In the genomic region with DNA sequence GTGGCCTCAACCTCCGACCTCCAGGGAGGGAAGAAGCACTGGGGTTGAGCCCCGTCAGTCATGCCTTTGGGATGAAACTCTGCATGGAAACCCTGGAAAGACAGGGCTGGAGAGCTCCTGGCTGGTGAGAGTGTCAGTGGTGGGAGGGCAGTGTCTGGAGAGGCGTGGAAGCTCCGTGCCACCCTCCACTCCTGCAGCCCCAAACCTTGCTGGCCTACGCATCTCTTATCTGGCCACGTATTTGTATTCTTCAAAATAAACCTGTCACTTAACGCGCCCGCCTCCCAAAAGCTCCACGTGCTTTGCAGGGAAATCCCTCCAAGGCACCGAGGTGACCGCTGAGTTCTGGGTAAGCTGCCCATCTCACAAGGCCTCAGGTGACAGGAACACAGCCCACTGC, we compare ENCODE assay signal across 26 cellular contexts.
"Had no signal": no experiment of that assay in that cellular context is flagged by ENCODE, and none has a peak within 500 bp of the region (broad histone marks: within the 10 kb centered on the region; RNA-seq: fewer than 3 reads in every experiment).

No MANE protein-coding gene starts in this region.

- ATAC-seq: foreskin keratinocyte; gastroesophageal sphincter; heart right ventricle; left cardiac atrium; left lung; naive thymus-derived CD4-positive, alpha-beta T cell; sciatic nerve; stimulated activated memory B cell treated with anti-CD40 and anti-IgM and Interleukin-4, amounts not matched to agents 10 μg/mL and 1 μg/mL and 100 μg/mL, for 72 hours had no signal

- H3K4me1 Mint-ChIP-seq: endodermal cell; stimulated activated memory B cell treated with anti-CD40 and anti-IgM and Interleukin-4, amounts not matched to agents 10 μg/mL and 1 μg/mL and 100 μg/mL, for 72 hours had no signal

- DNase-seq: colonic mucosa; endodermal cell; foreskin keratinocyte; heart right ventricle; hippocampal formation; left cardiac atrium; left lung; mesenchymal stem cell; midbrain; naive thymus-derived CD4-positive, alpha-beta T cell; stimulated activated CD4-positive, alpha-beta T cell treated with anti-CD3 and anti-CD28 coated beads, Interleukin-4, amount 100 ng/mL, for 4 hours; upper lobe of left lung; uterus had no signal

- H3K9me3 Mint-ChIP-seq: dendritic cell treated with granulocyte-macrophage colony-stimulating factor and Interleukin-4, amounts not matched to agents 40 ng/mL and 50 ng/mL, for 4 days; endodermal cell; naive thymus-derived CD4-positive, alpha-beta T cell; neural crest cell; stimulated activated memory B cell treated with anti-CD40 and anti-IgM and Interleukin-4, amounts not matched to agents 10 μg/mL and 1 μg/mL and 100 μg/mL, for 72 hours; stimulated activated naive CD8-positive, alpha-beta T cell treated with anti-CD3 and anti-CD28 coated beads, Interleukin-15, Interleukin-2, amounts not matched to agents 100 ng/mL and 50 ng/mL, for 24 hours had no signal

- H3K27ac ChIP-seq: colonic mucosa, epithelial cell of prostate, esophagus muscularis mucosa, foreskin keratinocyte, gastroesophageal sphincter, heart right ventricle, left lung, parathyroid adenoma, prostate gland, right atrium auricular region, thoracic aorta, tibial nerve, upper lobe of left lung, uterus had no signal

- H3K4me3 ChIP-seq: colonic mucosa, esophagus muscularis mucosa, gastroesophageal sphincter, heart right ventricle, left lung, prostate gland, right atrium auricular region, thoracic aorta, tibial nerve, upper lobe of left lung, uterus had no signal

- H3K36me3 ChIP-seq: colonic mucosa, esophagus muscularis mucosa, gastroesophageal sphincter, heart right ventricle, left lung, prostate gland, right atrium auricular region, thoracic aorta, tibial nerve, upper lobe of left lung, uterus had no signal

- H3K27ac Mint-ChIP-seq: dendritic cell treated with granulocyte-macrophage colony-stimulating factor and Interleukin-4, amounts not matched to agents 40 ng/mL and 50 ng/mL, for 4 days; endodermal cell; naive thymus-derived CD4-positive, alpha-beta T cell; stimulated activated memory B cell treated with anti-CD40 and anti-IgM and Interleukin-4, amounts not matched to agents 10 μg/mL and 1 μg/mL and 100 μg/mL, for 72 hours; stimulated activated naive CD8-positive, alpha-beta T cell treated with anti-CD3 and anti-CD28 coated beads, Interleukin-15, Interleukin-2, amounts not matched to agents 100 ng/mL and 50 ng/mL, for 24 hours had no signal

- H3K4me1 ChIP-seq: colonic mucosa, esophagus muscularis mucosa, foreskin keratinocyte, gastroesophageal sphincter, heart right ventricle, left lung, parathyroid adenoma, prostate gland, right atrium auricular region, tibial nerve, upper lobe of left lung, uterus had no signal

- H3K27me3 Mint-ChIP-seq: stimulated activated naive CD8-positive, alpha-beta T cell treated with anti-CD3 and anti-CD28 coated beads, Interleukin-15, Interleukin-2, amounts not matched to agents 100 ng/mL and 50 ng/mL, for 24 hours had no signal

- H3K9me3 ChIP-seq: colonic mucosa, esophagus muscularis mucosa, gastroesophageal sphincter, heart right ventricle, left lung, prostate gland, right atrium auricular region, thoracic aorta, tibial nerve, upper lobe of left lung, uterus had no signal

- H3K4me3 Mint-ChIP-seq: dendritic cell treated with granulocyte-macrophage colony-stimulating factor and Interleukin-4, amounts not matched to agents 40 ng/mL and 50 ng/mL, for 4 days; endodermal cell; naive thymus-derived CD4-positive, alpha-beta T cell; neural crest cell; stimulated activated memory B cell treated with anti-CD40 and anti-IgM and Interleukin-4, amounts not matched to agents 10 μg/mL and 1 μg/mL and 100 μg/mL, for 72 hours; stimulated activated naive CD8-positive, alpha-beta T cell treated with anti-CD3 and anti-CD28 coated beads, Interleukin-15, Interleukin-2, amounts not matched to agents 100 ng/mL and 50 ng/mL, for 24 hours had no signal

- H3K27me3 ChIP-seq: foreskin keratinocyte, right atrium auricular region, tibial nerve, upper lobe of left lung had no signal

- H3K36me3 Mint-ChIP-seq: stimulated activated memory B cell treated with anti-CD40 and anti-IgM and Interleukin-4, amounts not matched to agents 10 μg/mL and 1 μg/mL and 100 μg/mL, for 72 hours had no signal
